Comparison of ENCODE assay signal across 8 cellular contexts in the genomic region with DNA sequence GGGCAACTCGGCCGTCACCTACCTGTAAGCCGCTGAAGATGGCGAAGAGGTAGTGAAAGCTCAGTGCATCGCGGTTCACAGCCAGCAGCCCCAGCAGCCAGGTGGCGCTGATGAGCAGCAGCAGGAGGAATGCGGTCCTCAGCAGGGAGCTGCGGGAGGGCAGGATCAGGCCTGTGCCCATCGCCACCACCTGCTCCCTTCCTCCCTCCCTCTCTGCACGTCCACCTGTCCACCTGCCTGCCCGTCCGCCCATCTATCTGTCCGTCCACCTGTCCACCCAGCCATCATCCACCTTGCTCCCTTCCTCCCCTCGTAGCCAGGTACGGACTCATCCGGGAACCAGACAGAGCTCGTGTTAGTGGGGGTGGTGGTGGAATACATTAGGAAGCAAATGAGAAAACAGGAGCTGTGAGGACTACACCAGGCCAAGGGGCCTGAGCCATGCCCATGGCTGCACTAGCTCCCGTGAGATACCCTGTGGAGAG. TPM values are rescaled to one million over a fixed set of nuclear protein-coding genes. Genes with fewer than 3 reads are reported as not detected.
A peak's percentile ranks its signal among the peaks of the same experiment; 100 is the strongest.
DNase-seq lines count a peak whose midpoint lies in the region; ATAC-seq and TF ChIP-seq lines count a peak whose summit lies in the region.

No MANE protein-coding gene starts in this region.

- peak; percentile 73 for TF ChIP-seq CTCF in SK-N-SH (IDR thresholded peaks at IDR 0.05)
- TF ChIP-seq CTCF in heart left ventricle (IDR thresholded peaks at IDR 0.05) = peak; percentile 74 to 90 (median 81)
- TF ChIP-seq CTCF in spleen (IDR thresholded peaks at IDR 0.05 in 8 of 11, conservative IDR thresholded peaks at IDR 0.05 in 3 of 11) = peak; percentile 76 to 93 (median 83)

- no peaks in the 10 kb centered on the region for H3K9me3 Mint-ChIP-seq in activated naive CD4-positive, alpha-beta T cell treated with anti-CD3 and anti-CD28 coated beads, Interleukin-2, amount 10 ng/mL, durations not matched to agents 7 days and 5 days

- no peak overlapping the region for H3K4me3 Mint-ChIP-seq in activated naive CD4-positive, alpha-beta T cell treated with anti-CD3 and anti-CD28 coated beads, Interleukin-2, amount 10 ng/mL, durations not matched to agents 7 days and 5 days

- H3K9me3 ChIP-seq in SK-N-SH = no peaks in the 10 kb centered on the region
- no peaks in the 10 kb centered on the region for H3K9me3 ChIP-seq in heart left ventricle
- H3K9me3 ChIP-seq in spleen = no peaks in the 10 kb centered on the region

- DNase-seq in COR-L47 (lab: John Stamatoyannopoulos, UW) = peak; percentile 62
- peak; percentile 87 for DNase-seq in SK-N-SH
- peak; percentile 81 for DNase-seq in activated naive CD4-positive, alpha-beta T cell treated with anti-CD3 and anti-CD28 coated beads, Interleukin-2, amount 10 ng/mL, durations not matched to agents 7 days and 5 days
- DNase-seq in heart left ventricle = peak; percentile 40 to 82 (median 62)
- peak; percentile 92 for DNase-seq in spleen

- no peak for TF ChIP-seq POLR2A in heart left ventricle (IDR thresholded peaks at IDR 0.05)
- TF ChIP-seq POLR2A in spleen (IDR thresholded peaks at IDR 0.05) = no peak

- POLR2A ChIA-PET in SK-N-SH (lab: Yijun Ruan, JAX) = interaction anchor here (0.7 kb wide), 1 partner anchor 121 kb away, joined by 3 read pairs; no protein-coding TSS in a partner anchor

- ATAC-seq in heart left ventricle = peak in 3 of 4 donors; percentile 42 to 73 (median 65)
- no peak for ATAC-seq in HG03571 (IDR thresholded peaks at IDR 0.05; ENCODE audit: unreplicated experiment)
- ATAC-seq in GM21529 (IDR thresholded peaks at IDR 0.05; ENCODE audit: unreplicated experiment) = no peak

- TF ChIP-seq EP300 in Ishikawa (IDR thresholded peaks at IDR 0.05; ENCODE audit: borderline replicate concordance) (no peak), SK-N-SH (IDR thresholded peaks at IDR 0.05; ENCODE audit: borderline replicate concordance in 1 of 2, low read depth in 1 of 2, low read length in 1 of 2) (no peak)

- no peak overlapping the region for H2AFZ ChIP-seq in SK-N-SH (ENCODE audit: low read depth)

- no peak overlapping the region for H3K4me3 ChIP-seq in SK-N-SH (ENCODE audit: low read depth in 2 of 2, low read length in 1 of 2)
- no peak overlapping the region for H3K4me3 ChIP-seq in heart left ventricle
- peak overlapping the region in 2 of 8 donors; percentile 20 to 52 for H3K4me3 ChIP-seq in spleen

- H3F3A ChIP-seq in SK-N-SH (replicated peaks; ENCODE audit: insufficient read depth) = no peaks in the 10 kb centered on the region

- intact Hi-C loops in heart left ventricle (cut with DNase I) = loop anchor here in 7 of 10 donors (1.0 to 5.0 kb wide), 4 partner anchors 173 to 175 kb away; no protein-coding TSS in a partner anchor
- intact Hi-C loops in spleen (cut with DNase I; ENCODE audit: low total_unique reads) = loop anchor here (5.0 kb wide), 1 partner anchor 175 kb away; no protein-coding TSS in a partner anchor

- no peak overlapping the region for H3K9ac ChIP-seq in SK-N-SH

- H3K79me2 ChIP-seq in SK-N-SH (ENCODE audit: insufficient read depth) = no peaks in the 10 kb centered on the region

- H3K27me3 ChIP-seq in SK-N-SH (ENCODE audit: insufficient read depth) (no peaks in the 10 kb centered on the region), heart left ventricle (peaks cover 0 to 11% (median 0%) of the 10 kb centered on the region in 9 donors), spleen (replicated peaks in 1 of 7) (peaks cover 0 to 44% (median 12%) of the 10 kb centered on the region in 7 donors)

- H3K9me2 ChIP-seq in SK-N-SH = no peaks in the 10 kb centered on the region

- no peaks in the 10 kb centered on the region for H3K36me3 ChIP-seq in SK-N-SH (replicated peaks in 1 of 2; ENCODE audit: control insufficient read depth in 1 of 2, insufficient read depth in 2 of 2, low read length in 1 of 2)
- H3K36me3 ChIP-seq in heart left ventricle = no peaks in the 10 kb centered on the region
- H3K36me3 ChIP-seq in spleen = peaks cover 0 to 32% (median 0%) of the 10 kb centered on the region in 6 donors

- H3K27ac ChIP-seq in SK-N-SH (ENCODE audit: low read depth in 2 of 2, low read length in 1 of 2) (no peak overlapping the region), heart left ventricle (no peak overlapping the region), spleen (peak overlapping the region in 1 of 8 donors; percentile 47)

- H3K4me1 Mint-ChIP-seq in activated naive CD4-positive, alpha-beta T cell treated with anti-CD3 and anti-CD28 coated beads, Interleukin-2, amount 10 ng/mL, durations not matched to agents 7 days and 5 days = peaks cover 14% of the 10 kb centered on the region

- no peak overlapping the region for H3K27ac Mint-ChIP-seq in activated naive CD4-positive, alpha-beta T cell treated with anti-CD3 and anti-CD28 coated beads, Interleukin-2, amount 10 ng/mL, durations not matched to agents 7 days and 5 days

- TF ChIP-seq RAD21 in Ishikawa (IDR thresholded peaks at IDR 0.05; ENCODE audit: low read depth) (peak; percentile 94), SK-N-SH (IDR thresholded peaks at IDR 0.05; ENCODE audit: low read length) (peak; percentile 66)

- CTCF ChIA-PET in SK-N-SH (lab: Yijun Ruan, JAX) = interaction anchor here (0.7 to 3.2 kb wide), 42 partner anchors 8 to 303 kb away, joined by 3 to 105 read pairs (median 5); no protein-coding TSS in a partner anchor
- CTCF ChIA-PET in activated naive CD4-positive, alpha-beta T cell treated with anti-CD3 and anti-CD28 coated beads, Interleukin-2, amount 10 ng/mL, durations not matched to agents 7 days and 5 days (lab: Charles Lee) = interaction anchor here (0.6 to 4.3 kb wide), 23 partner anchors 9 to 506 kb away, joined by 3 to 51 read pairs (median 4); no protein-coding TSS in a partner anchor

- 53% methylated on average over 17 of the region's 19 CpGs for WGBS in SK-N-SH (ENCODE audit: low lambda C conversion rate)
- WGBS in heart left ventricle, 4 donors = 40 to 50% (median 43%) methylated on average over 18 to 19 of the region's 19 CpGs
- 34 to 61% (median 37%) methylated on average over 12 to 19 of the region's 19 CpGs for WGBS in spleen, 5 donors

- no peaks in the 10 kb centered on the region; a peak in 1 of 4 replicates for H3K4me1 ChIP-seq in SK-N-SH (ENCODE audit: control insufficient read depth in 1 of 2, insufficient read depth in 2 of 2, low read depth in 1 of 2, low read length in 1 of 2)
- no peaks in the 10 kb centered on the region for H3K4me1 ChIP-seq in heart left ventricle
- H3K4me1 ChIP-seq in spleen = peaks cover 0 to 25% (median 8%) of the 10 kb centered on the region in 6 donors

- peaks cover 44% of the 10 kb centered on the region for H3K27me3 Mint-ChIP-seq in activated naive CD4-positive, alpha-beta T cell treated with anti-CD3 and anti-CD28 coated beads, Interleukin-2, amount 10 ng/mL, durations not matched to agents 7 days and 5 days

- no peak overlapping the region for H3K4me2 ChIP-seq in SK-N-SH

- no peaks in the 10 kb centered on the region for H4K20me1 ChIP-seq in SK-N-SH (ENCODE audit: insufficient read depth)

- H3K36me3 Mint-ChIP-seq in activated naive CD4-positive, alpha-beta T cell treated with anti-CD3 and anti-CD28 coated beads, Interleukin-2, amount 10 ng/mL, durations not matched to agents 7 days and 5 days = no peaks in the 10 kb centered on the region

TF ChIP-seq in Ishikawa, 13 proteins besides CTCF, POLR2A, EP300 and RAD21:
- TF ChIP-seq TEAD4 (IDR thresholded peaks at IDR 0.05) = peak; percentile 88
- TF ChIP-seq TCF12 (IDR thresholded peaks at IDR 0.05; ENCODE audit: low read depth) = 0 out of 2 replicates have a peak, but pooled peaks have one; percentile 1
- TF ChIP-seq EGR1 (IDR thresholded peaks at IDR 0.05) = no peak
- TF ChIP-seq, protein P1, sequence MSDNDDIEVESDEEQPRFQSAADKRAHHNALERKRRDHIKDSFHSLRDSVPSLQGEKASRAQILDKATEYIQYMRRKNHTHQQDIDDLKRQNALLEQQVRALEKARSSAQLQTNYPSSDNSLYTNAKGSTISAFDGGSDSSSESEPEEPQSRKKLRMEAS (IDR thresholded peaks at IDR 0.05) = peak; percentile 67; the same call in 1 of the 2 replicates

TF ChIP-seq in SK-N-SH, 30 proteins besides CTCF, POLR2A, EP300 and RAD21:
- TF ChIP-seq TEAD4 (IDR thresholded peaks at IDR 0.05; ENCODE audit: borderline replicate concordance, insufficient read depth) (no peak), SMC3 (IDR thresholded peaks at IDR 0.05; ENCODE audit: low read depth, low read length) (peak; percentile 89), GABPA (IDR thresholded peaks at IDR 0.05; ENCODE audit: low read depth) (no peak), NRF1 (IDR thresholded peaks at IDR 0.05; ENCODE audit: low read depth, low read length) (no peak), NFIC (IDR thresholded peaks at IDR 0.05; ENCODE audit: borderline replicate concordance) (no peak)
- TF ChIP-seq, protein P2, sequence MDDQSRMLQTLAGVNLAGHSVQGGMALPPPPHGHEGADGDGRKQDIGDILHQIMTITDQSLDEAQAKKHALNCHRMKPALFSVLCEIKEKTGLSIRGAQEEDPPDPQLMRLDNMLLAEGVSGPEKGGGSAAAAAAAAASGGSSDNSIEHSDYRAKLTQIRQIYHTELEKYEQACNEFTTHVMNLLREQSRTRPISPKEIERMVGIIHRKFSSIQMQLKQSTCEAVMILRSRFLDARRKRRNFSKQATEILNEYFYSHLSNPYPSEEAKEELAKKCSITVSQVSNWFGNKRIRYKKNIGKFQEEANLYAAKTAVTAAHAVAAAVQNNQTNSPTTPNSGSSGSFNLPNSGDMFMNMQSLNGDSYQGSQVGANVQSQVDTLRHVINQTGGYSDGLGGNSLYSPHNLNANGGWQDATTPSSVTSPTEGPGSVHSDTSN (IDR thresholded peaks at IDR 0.05) = no peak

RNA-seq across cellular contexts. Expression of gene TRMU, which starts 32.2 kb away (rescaled TPM):
- polyA plus RNA-seq in SK-N-SH (2012; rRNA removed) (47.1 and 47.4 TPM in 2 replicates), heart left ventricle (10 to 100 TPM; 47.8 to 48.7 TPM), spleen (10 to 100 TPM; 23.7 to 32.4 (median 25.0) TPM)
- 24.5 and 32.6 TPM in 2 replicates for polyA plus RNA-seq in SK-N-SH (2012; cell fraction: cytosol; rRNA removed)
- 145 and 156 TPM in 2 replicates for polyA plus RNA-seq in SK-N-SH (2012; cell fraction: nucleus; rRNA removed)
- total RNA-seq in heart left ventricle (10 to 100 TPM; 24.3 to 43.7 (median 32.5) TPM), spleen (10 to 100 TPM; 43.1 to 59.6 (median 49.8) TPM)

Comparison
In these comparisons a context has a peak if more than half of its experiments do, and no peak if none do; other contexts are left out.
1. ATAC-seq: peak in heart left ventricle (3 of 4); none in HG03571 (single experiment) and GM21529 (single experiment).
2. Peak in every context shown above with its lines, with median percentiles within 50 percentile points of each other: DNase-seq and CTCF ChIP-seq.